Comparison of ENCODE assay signal across 20 cellular contexts in the genomic region with DNA sequence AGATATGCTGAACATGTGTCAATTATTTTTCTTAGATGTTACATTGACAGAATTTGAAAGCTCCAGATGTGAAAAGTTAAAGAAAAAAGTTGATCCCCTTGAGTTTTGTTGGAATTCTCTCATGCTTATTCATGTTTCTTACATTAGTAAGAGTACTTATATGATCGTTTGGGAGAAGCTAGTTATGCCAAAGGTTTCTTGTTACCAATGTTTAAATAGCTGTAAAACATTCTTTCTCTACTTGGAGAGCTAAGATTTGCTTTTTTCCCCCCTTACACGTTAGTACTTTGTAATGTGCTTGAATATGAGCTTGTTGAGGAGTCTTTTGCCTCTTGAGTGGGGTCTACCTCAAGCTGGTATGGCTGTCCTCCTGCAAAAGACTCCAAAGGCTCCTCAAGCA.
DNase-seq lines count a peak whose midpoint lies in the region; ATAC-seq, FAIRE-seq and TF ChIP-seq lines count a peak whose summit lies in the region.
"Had no signal": no experiment of that assay in that cellular context is flagged by ENCODE, and none has a peak within 500 bp of the region (broad histone marks: within the 10 kb centered on the region; RNA-seq: fewer than 3 reads in every experiment).

No MANE protein-coding gene starts in this region.

- no peaks in the 10 kb centered on the region for H3K36me3 ChIP-seq in bronchial epithelial cell (ENCODE audit: control insufficient read depth, insufficient read depth, low read length)
- H3K36me3 ChIP-seq: BE2C, HAP-1 had no signal

- DNase-seq in AG04450 (ENCODE audit: low read depth, low spot score) (no peak), HCEC 1CT (peak; percentile 56), bronchial epithelial cell (ENCODE audit: low read depth) (peak; percentile 13), foreskin keratinocyte (no peak), left lobe of liver (ENCODE audit: low spot score) (no peak), frontal cortex (ENCODE audit: low spot score in 2 of 2) (no peak)
- DNase-seq: BE2C, DMS79, NCI-H1105, NCI-H1694, NCI-H2081, NCI-H446 treated with DMSO at 0.1 percent for 48 hours, NCI-H526 treated with DMSO at 0.1 percent for 48 hours, SHP77 treated with DMSO at 0.1 percent for 48 hours had no signal

- no peaks in the 10 kb centered on the region for H3K9me3 ChIP-seq in AG04450 (ENCODE audit: control insufficient read depth, insufficient read depth, low read length)
- H3K9me3 ChIP-seq: BE2C, HAP-1 had no signal

- POLR2A ChIA-PET in AG04450 (lab: Yijun Ruan, JAX): no interaction called here

- H3K27ac ChIP-seq in AG04450 (ENCODE audit: low read depth, low read length): peak overlapping the region; percentile 92
- peak overlapping the region; percentile 98 for H3K27ac ChIP-seq in foreskin keratinocyte

- TF ChIP-seq CTCF in AG04450 (IDR thresholded peaks at IDR 0.05; ENCODE audit: low read depth, low read length): no peak
- no peak for TF ChIP-seq CTCF in bronchial epithelial cell (IDR thresholded peaks at IDR 0.05; ENCODE audit: insufficient read depth, low read length, severe bottlenecking)
- no peak for TF ChIP-seq CTCF in foreskin keratinocyte (conservative IDR thresholded peaks at IDR 0.05)

- ATAC-seq in foreskin keratinocyte (no peak), left lobe of liver (no peak), HG02885 (IDR thresholded peaks at IDR 0.05; ENCODE audit: poor library complexity, unreplicated experiment) (no peak), GM21526 (IDR thresholded peaks at IDR 0.05; ENCODE audit: low FRiP score, unreplicated experiment) (no peak)
- ATAC-seq: GM23338, SK-N-SH treated with all-trans-retinoic acid at 6 μM for 48 hours had no signal

- CTCF ChIA-PET in AG04450 (lab: Charles Lee): no interaction called here

- H3K27me3 ChIP-seq in AG04450 (ENCODE audit: control insufficient read depth, insufficient read depth, low read length) (no peaks in the 10 kb centered on the region), bronchial epithelial cell (ENCODE audit: control insufficient read depth, insufficient read depth, low read length) (no peaks in the 10 kb centered on the region), foreskin keratinocyte (no peaks in the 10 kb centered on the region)
- H3K27me3 ChIP-seq: BE2C had no signal

- H3K4me3 ChIP-seq in AG04450 (ENCODE audit: low read depth, low read length): no peak overlapping the region
- H3K4me3 ChIP-seq in bronchial epithelial cell (ENCODE audit: low read depth, low read length): no peak overlapping the region
- H3K4me3 ChIP-seq: GM23338, HAP-1 had no signal

- H3K4me1 ChIP-seq in foreskin keratinocyte: peaks cover 25% of the 10 kb centered on the region
- H3K4me1 ChIP-seq: BE2C, HAP-1 had no signal

- no peak for FAIRE-seq in bronchial epithelial cell (lab: Jason Lieb, UNC)
- no peak for FAIRE-seq in frontal cortex (lab: Jason Lieb, UNC)
- FAIRE-seq: GM12891 had no signal

Comparison
In these comparisons a context has a peak if more than half of its experiments do, and no peak if none do; other contexts are left out.
1. DNase-seq: peak in HCEC 1CT (single experiment) and bronchial epithelial cell (single experiment); none in AG04450 (single experiment), foreskin keratinocyte (0 of 2), left lobe of liver (single experiment) and frontal cortex (0 of 2).